ENCODE assay signal across 10 cellular contexts in the genomic region with DNA sequence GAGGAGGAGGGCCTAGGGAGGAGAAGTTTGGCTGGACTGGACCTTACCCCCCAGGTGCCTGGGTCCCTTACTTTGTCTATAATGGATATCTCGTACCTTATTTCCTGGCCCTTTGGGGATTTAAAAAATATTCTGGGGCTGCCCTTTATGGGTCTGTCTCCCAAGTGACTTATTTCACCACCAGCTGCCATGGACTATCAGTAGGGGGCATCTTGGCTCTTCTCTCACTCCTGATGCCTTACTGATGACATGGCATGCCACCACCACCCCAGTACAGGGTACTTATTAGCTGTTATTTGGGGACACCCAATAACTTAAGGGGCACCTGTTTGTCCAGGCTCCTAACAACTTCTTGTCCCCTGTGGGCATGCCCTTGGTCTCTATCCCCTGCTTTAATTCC. TPM values are rescaled to one million over a fixed set of nuclear protein-coding genes. Genes with fewer than 3 reads are reported as not detected.
DNase-seq lines count a peak whose midpoint lies in the region; ATAC-seq and TF ChIP-seq lines count a peak whose summit lies in the region.
"Had no signal": no experiment of that assay in that cellular context is flagged by ENCODE, and none has a peak within 500 bp of the region (broad histone marks: within the 10 kb centered on the region; RNA-seq: fewer than 3 reads in every experiment).

No MANE protein-coding gene starts in this region.

- no peaks in the 10 kb centered on the region for H3K27me3 ChIP-seq in Peyer's patch
- no peaks in the 10 kb centered on the region for H3K27me3 ChIP-seq in esophagus (ENCODE audit: control insufficient read depth in 1 of 2, insufficient read depth in 2 of 2, low read length in 2 of 2)
- H3K27me3 ChIP-seq in skeletal muscle satellite cell (ENCODE audit: control insufficient read depth, insufficient read depth, low read length), result no peaks in the 10 kb centered on the region

- no peak for TF ChIP-seq POLR2A in Peyer's patch (IDR thresholded peaks at IDR 0.05)

- H3K4me2 ChIP-seq in skeletal muscle satellite cell (ENCODE audit: low read length), result no peak overlapping the region

- H3K27ac ChIP-seq in Peyer's patch (peak overlapping the region in 3 of 4 donors; percentile 52 to 87 (median 75)), esophagus (ENCODE audit: low read depth in 2 of 2, low read length in 1 of 2) (peak overlapping the region; percentile 85 to 96)

- no peak for TF ChIP-seq CTCF in Peyer's patch (IDR thresholded peaks at IDR 0.05)

- peak; percentile 62 for DNase-seq in EH (ENCODE audit: low read depth)
- no peak for DNase-seq in Peyer's patch
- no peak for DNase-seq in retina
- DNase-seq in putamen (ENCODE audit: low spot score), result no peak
- DNase-seq: islet precursor cell, trophoblast cell had no signal

- H3K4me1 ChIP-seq in Peyer's patch (peaks cover 0 to 84% (median 13%) of the 10 kb centered on the region in 4 donors), esophagus (ENCODE audit: control insufficient read depth in 2 of 2, insufficient read depth in 2 of 2, low read length in 1 of 2) (peaks cover 19 to 59% of the 10 kb centered on the region in 2 donors), skeletal muscle satellite cell (ENCODE audit: control insufficient read depth, insufficient read depth, low read length) (peaks cover 89% of the 10 kb centered on the region)

- H3K4me3 ChIP-seq in Peyer's patch (no peak overlapping the region), esophagus (ENCODE audit: low read depth in 1 of 2, low read length in 2 of 2) (no peak overlapping the region), skeletal muscle satellite cell (ENCODE audit: low read length) (no peak overlapping the region)

- peak overlapping the region; percentile 15 for H3K9ac ChIP-seq in skeletal muscle satellite cell (ENCODE audit: low read depth, low read length)

- WGBS in esophagus, 2 donors, result 67 to 80% methylated on average over 1 of the region's 1 CpG

- ATAC-seq in GM21390 (IDR thresholded peaks at IDR 0.05; ENCODE audit: unreplicated experiment), result no peak
- ATAC-seq in GM18858 (IDR thresholded peaks at IDR 0.05; ENCODE audit: unreplicated experiment), result no peak

- H3K9me3 ChIP-seq in Peyer's patch (no peaks in the 10 kb centered on the region), esophagus (ENCODE audit: control insufficient read depth in 2 of 2, insufficient read depth in 1 of 2, low read depth in 1 of 2, low read length in 1 of 2) (no peaks in the 10 kb centered on the region), skeletal muscle satellite cell (replicated peaks; ENCODE audit: low read length) (no peaks in the 10 kb centered on the region)

- no peaks in the 10 kb centered on the region for H3K36me3 ChIP-seq in Peyer's patch
- no peaks in the 10 kb centered on the region for H3K36me3 ChIP-seq in esophagus (ENCODE audit: control insufficient read depth in 2 of 2, insufficient read depth in 2 of 2, low read length in 1 of 2)
- peaks cover 37% of the 10 kb centered on the region for H3K36me3 ChIP-seq in skeletal muscle satellite cell (ENCODE audit: insufficient read depth, low read length)

RNA-seq across cellular contexts. Expression of a gene that starts 38.0 kb away (rescaled TPM):
- 10 to 100 TPM; 13.5 to 56.9 (median 40.0) TPM for total RNA-seq in Peyer's patch
- polyA plus RNA-seq in esophagus, result 10 to 100 TPM; 26.9 to 38.5 TPM
- total RNA-seq in skeletal muscle satellite cell (2012; rRNA removed), result 41.6 and 60.9 TPM in 2 replicates
